ENCODE assay signal across 1 cellular context in the genomic region with DNA sequence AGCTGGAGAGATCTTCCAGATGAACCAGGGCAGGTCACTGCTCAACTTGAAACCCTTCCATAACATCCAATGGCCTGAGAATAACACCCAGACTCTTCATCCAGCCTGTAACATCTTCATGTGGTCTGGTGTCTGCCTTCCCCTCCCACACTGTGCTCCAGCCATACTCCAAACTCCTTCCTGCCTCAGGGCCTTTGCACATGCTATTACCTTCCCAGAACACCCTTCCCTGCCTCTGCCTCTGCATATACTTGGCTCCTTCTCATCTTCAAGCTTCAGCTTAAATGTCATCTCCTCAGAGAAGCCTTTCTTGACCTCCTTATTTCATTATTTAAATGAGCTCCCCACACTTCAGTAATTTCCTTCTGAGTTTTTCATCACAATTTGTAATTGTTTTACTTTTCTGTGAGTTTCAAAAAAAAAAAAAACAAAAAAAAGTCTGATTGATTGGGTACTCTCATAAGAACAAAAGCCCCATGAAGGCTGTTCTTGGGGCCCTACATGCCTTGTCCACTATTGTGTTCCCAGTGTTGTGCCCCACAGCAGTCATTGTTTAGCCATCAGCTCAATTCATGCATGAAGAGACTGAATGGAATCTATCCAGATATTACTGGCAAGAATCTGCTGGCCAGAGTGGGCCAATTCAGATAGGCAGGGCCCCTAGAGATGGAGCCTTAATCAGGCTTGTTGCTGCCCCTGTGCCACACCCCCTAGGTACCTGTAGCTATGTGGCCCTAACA.
TF ChIP-seq lines count a peak whose summit lies in the region.

No MANE protein-coding gene starts in this region.

TF ChIP-seq in GM23338, 12 proteins besides CTCF, POLR2A, EP300 and RAD21 (continued from another document):
- no peak for TF ChIP-seq EZH2 (IDR thresholded peaks at IDR 0.05; ENCODE audit: low read depth, unreplicated experiment)
- no peak for TF ChIP-seq ZNF331 (CRISPR knock-in tag; IDR thresholded peaks at IDR 0.05; ENCODE audit: low read depth)
- TF ChIP-seq POLR2AphosphoS5 (IDR thresholded peaks at IDR 0.05; ENCODE audit: low read depth), result no peak
- no peak for TF ChIP-seq STAT1 (IDR thresholded peaks at IDR 0.05; ENCODE audit: unreplicated experiment)
TF ChIP-seq in GM23338: peak in this region for 0.
